In the genomic region with DNA sequence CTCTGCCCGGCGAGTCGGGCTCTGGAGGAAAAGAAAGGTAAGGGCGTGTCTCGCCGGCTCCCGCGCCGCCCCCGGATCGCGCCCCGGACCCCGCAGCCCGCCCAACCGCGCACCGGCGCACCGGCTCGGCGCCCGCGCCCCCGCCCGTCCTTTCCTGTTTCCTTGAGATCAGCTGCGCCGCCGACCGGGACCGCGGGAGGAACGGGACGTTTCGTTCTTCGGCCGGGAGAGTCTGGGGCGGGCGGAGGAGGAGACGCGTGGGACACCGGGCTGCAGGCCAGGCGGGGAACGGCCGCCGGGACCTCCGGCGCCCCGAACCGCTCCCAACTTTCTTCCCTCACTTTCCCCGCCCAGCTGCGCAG, we compare ENCODE assay signal across 8 cellular contexts. TPM values are rescaled to one million over a fixed set of nuclear protein-coding genes. Genes with fewer than 3 reads are reported as not detected.
DNase-seq lines count a peak whose midpoint lies in the region; FAIRE-seq and TF ChIP-seq lines count a peak whose summit lies in the region.

No MANE protein-coding gene starts in this region.

- no peak overlapping the region for H3K4me3 Mint-ChIP-seq in CD4-positive, alpha-beta memory T cell
- no peak overlapping the region for H3K4me3 Mint-ChIP-seq in activated naive CD4-positive, alpha-beta T cell treated with anti-CD3 and anti-CD28 coated beads for 36 hours

- H3K36me3 Mint-ChIP-seq in CD4-positive, alpha-beta memory T cell: no peaks in the 10 kb centered on the region
- H3K36me3 Mint-ChIP-seq in activated naive CD4-positive, alpha-beta T cell treated with anti-CD3 and anti-CD28 coated beads for 36 hours (ENCODE audit: low read depth): no peaks in the 10 kb centered on the region

- H3K4me3 ChIP-seq in ovary: peak overlapping the region; percentile 78
- H3K4me3 ChIP-seq in CD4-positive, alpha-beta memory T cell (ENCODE audit: low read length in 2 of 2): no peak overlapping the region

- H3K4me1 Mint-ChIP-seq in CD4-positive, alpha-beta memory T cell: peaks cover 0 to 2% (median 0%) of the 10 kb centered on the region in 4 donors
- H3K4me1 Mint-ChIP-seq in activated naive CD4-positive, alpha-beta T cell treated with anti-CD3 and anti-CD28 coated beads for 36 hours (ENCODE audit: low read depth): no peaks in the 10 kb centered on the region

- peak overlapping the region; percentile 84 to 88 for H3K27ac ChIP-seq in ovary
- no peak overlapping the region for H3K27ac ChIP-seq in CD4-positive, alpha-beta memory T cell (ENCODE audit: low read depth, low read length)

- no peak for TF ChIP-seq EP300 in ovary (IDR thresholded peaks at IDR 0.05)

- intact Hi-C loops in ovary (cut with DNase I): loop anchor here in 3 of 4 donors (1.0 to 10.0 kb wide), 3 partner anchors 110 to 235 kb away; no protein-coding TSS in a partner anchor
- intact Hi-C loops in CD4-positive, alpha-beta memory T cell (cut with micrococcal nuclease): no loop called here
- intact Hi-C loops in activated naive CD4-positive, alpha-beta T cell treated with anti-CD3 and anti-CD28 coated beads for 36 hours (cut with micrococcal nuclease): no loop called here

- no peaks in the 10 kb centered on the region for H3K9me3 ChIP-seq in ovary
- no peaks in the 10 kb centered on the region for H3K9me3 ChIP-seq in CD4-positive, alpha-beta memory T cell (ENCODE audit: control insufficient read depth in 1 of 2, low read length in 2 of 2)

- FAIRE-seq in frontal cortex (lab: Jason Lieb, UNC): no peak

- H3K4me1 ChIP-seq in ovary (ENCODE audit: insufficient read depth): peaks cover 5% of the 10 kb centered on the region
- H3K4me1 ChIP-seq in CD4-positive, alpha-beta memory T cell (ENCODE audit: insufficient read depth, low read length): no peaks in the 10 kb centered on the region

- no peaks in the 10 kb centered on the region for H3K27me3 ChIP-seq in ovary
- H3K27me3 ChIP-seq in CD4-positive, alpha-beta memory T cell (ENCODE audit: insufficient read depth, low read length): peaks cover 12% of the 10 kb centered on the region

- CTCF ChIA-PET in CD4-positive, alpha-beta memory T cell (lab: Charles Lee; ENCODE audit: partially characterized antibody): no interaction called here
- CTCF ChIA-PET in activated naive CD4-positive, alpha-beta T cell treated with anti-CD3 and anti-CD28 coated beads for 36 hours (lab: Charles Lee): no interaction called here

- TF ChIP-seq CTCF in ovary (IDR thresholded peaks at IDR 0.05): no peak

- DNase-seq in Daoy (ENCODE audit: low read depth): peak; percentile 76
- DNase-seq in RKO (ENCODE audit: low spot score): peak; percentile 19
- DNase-seq in frontal cortex (ENCODE audit: low spot score in 2 of 2): peak; percentile 67 to 72
- peak; percentile 75 to 86 (median 78) for DNase-seq in ovary
- no peak for DNase-seq in CD4-positive, alpha-beta memory T cell
- DNase-seq in activated naive CD4-positive, alpha-beta T cell treated with anti-CD3 and anti-CD28 coated beads, Interleukin-2, amount 50 U/mL, for 16 hours: no peak
- DNase-seq in activated naive CD4-positive, alpha-beta T cell treated with anti-CD3 and anti-CD28 coated beads for 36 hours: no peak
- DNase-seq in NCI-H146 (lab: John Stamatoyannopoulos, UW): no peak

- H3K36me3 ChIP-seq in ovary: no peaks in the 10 kb centered on the region
- H3K36me3 ChIP-seq in CD4-positive, alpha-beta memory T cell (ENCODE audit: insufficient read depth, low read length): no peaks in the 10 kb centered on the region

- TF ChIP-seq POLR2A in ovary (IDR thresholded peaks at IDR 0.05): no peak

- H3K27ac Mint-ChIP-seq in CD4-positive, alpha-beta memory T cell: no peak overlapping the region
- no peak overlapping the region for H3K27ac Mint-ChIP-seq in activated naive CD4-positive, alpha-beta T cell treated with anti-CD3 and anti-CD28 coated beads for 36 hours

- POLR2A ChIA-PET in CD4-positive, alpha-beta memory T cell (lab: Charles Lee; ENCODE audit: partially characterized antibody): no interaction called here

- WGBS in ovary, 3 donors: 0 to 1% (median 1%) methylated on average over 20 to 52 of the region's 52 CpGs

- peaks cover 0 to 2% (median 0%) of the 10 kb centered on the region in 8 donors for H3K9me3 Mint-ChIP-seq in CD4-positive, alpha-beta memory T cell
- no peaks in the 10 kb centered on the region for H3K9me3 Mint-ChIP-seq in activated naive CD4-positive, alpha-beta T cell treated with anti-CD3 and anti-CD28 coated beads for 36 hours

- H3K27me3 Mint-ChIP-seq in CD4-positive, alpha-beta memory T cell: peaks cover 27 to 47% of the 10 kb centered on the region in 2 donors
- peaks cover 51% of the 10 kb centered on the region for H3K27me3 Mint-ChIP-seq in activated naive CD4-positive, alpha-beta T cell treated with anti-CD3 and anti-CD28 coated beads for 36 hours (ENCODE audit: low read depth)

RNA-seq across cellular contexts. Expression of a gene that starts 0.5 kb away (rescaled TPM):
- 58.2 and 66.6 TPM in 2 replicates for total RNA-seq in Daoy (2014; rRNA removed; shearing (Covaris generic))
- total RNA-seq in frontal cortex (5.3 TPM), ovary (10 to 100 TPM; 26.3 to 54.6 (median 45.4) TPM)
- 10 to 100 TPM; 13.0 to 31.5 TPM for polyA plus RNA-seq in ovary
- total RNA-seq in CD4-positive, alpha-beta memory T cell: not detected
- not detected for polyA plus RNA-seq in CD4-positive, alpha-beta memory T cell
- not detected for total RNA-seq in activated naive CD4-positive, alpha-beta T cell treated with anti-CD3 and anti-CD28 coated beads for 36 hours

Comparison
In these comparisons a context has a peak if more than half of its experiments do, and no peak if none do; other contexts are left out.
1. DNase-seq: peak in Daoy (single experiment), RKO (single experiment), frontal cortex (2 of 2) and ovary (5 of 5); none in CD4-positive, alpha-beta memory T cell (0 of 5), activated naive CD4-positive, alpha-beta T cell treated with anti-CD3 and anti-CD28 coated beads, Interleukin-2, amount 50 U/mL, for 16 hours (single experiment), activated naive CD4-positive, alpha-beta T cell treated with anti-CD3 and anti-CD28 coated beads for 36 hours (single experiment) and NCI-H146 (single experiment).
2. intact Hi-C loops: an anchor here in ovary (1.0 to 10.0 kb wide); none called in CD4-positive, alpha-beta memory T cell and activated naive CD4-positive, alpha-beta T cell treated with anti-CD3 and anti-CD28 coated beads for 36 hours.